In the genomic region with DNA sequence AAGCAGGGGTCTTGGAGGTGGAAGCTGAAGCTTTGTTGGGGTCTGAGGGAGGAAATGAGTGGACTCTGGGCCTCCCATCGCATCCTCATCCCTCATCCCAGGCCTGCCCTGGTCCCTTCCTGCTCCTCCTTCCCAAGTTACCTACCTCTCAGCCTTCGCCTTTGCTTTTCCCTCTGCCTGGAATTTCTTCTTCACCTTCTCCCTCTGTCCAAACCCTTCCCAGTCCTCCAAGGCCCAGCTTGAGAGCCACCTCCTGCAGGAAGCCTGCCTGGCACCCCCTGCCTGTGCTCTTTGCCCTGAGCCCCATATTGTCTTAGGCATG, we compare ENCODE assay signal across 11 cellular contexts. TPM values are rescaled to one million over a fixed set of nuclear protein-coding genes. Genes with fewer than 3 reads are reported as not detected.
DNase-seq lines count a peak whose midpoint lies in the region; ATAC-seq and TF ChIP-seq lines count a peak whose summit lies in the region.
"Had no signal": no experiment of that assay in that cellular context is flagged by ENCODE, and none has a peak within 500 bp of the region (broad histone marks: within the 10 kb centered on the region; RNA-seq: fewer than 3 reads in every experiment).

No MANE protein-coding gene starts in this region.

- H3K9me3 ChIP-seq in colonic mucosa, result no peaks in the 10 kb centered on the region
- H3K9me3 ChIP-seq: esophagus muscularis mucosa had no signal

- no peak for ATAC-seq in stimulated activated effector memory CD8-positive, alpha-beta T cell treated with anti-CD3 and anti-CD28 coated beads, Interleukin-12 subunit alpha, Interleukin-12 subunit beta, amount 100 ng/mL, for 72 hours

- peaks cover 25% of the 10 kb centered on the region for H3K4me1 ChIP-seq in colonic mucosa

- H3K36me3 Mint-ChIP-seq in activated CD4-positive, alpha-beta T cell treated with anti-CD3 and anti-CD28 coated beads, Interleukin-2, amount 10 ng/mL, durations not matched to agents 7 days and 5 days (ENCODE audit: low read depth), result no peaks in the 10 kb centered on the region
- peaks cover 5% of the 10 kb centered on the region for H3K36me3 Mint-ChIP-seq in stimulated activated effector memory CD8-positive, alpha-beta T cell treated with anti-CD3 and anti-CD28 coated beads, Interleukin-12 subunit alpha, Interleukin-12 subunit beta, amount 100 ng/mL, for 72 hours

- no peaks in the 10 kb centered on the region for H3K27me3 Mint-ChIP-seq in activated CD4-positive, alpha-beta T cell treated with anti-CD3 and anti-CD28 coated beads, Interleukin-2, amount 10 ng/mL, durations not matched to agents 7 days and 5 days

- no peaks in the 10 kb centered on the region for H3K9me3 Mint-ChIP-seq in activated CD4-positive, alpha-beta T cell treated with anti-CD3 and anti-CD28 coated beads, Interleukin-2, amount 10 ng/mL, durations not matched to agents 7 days and 5 days
- no peaks in the 10 kb centered on the region for H3K9me3 Mint-ChIP-seq in stimulated activated effector memory CD8-positive, alpha-beta T cell treated with anti-CD3 and anti-CD28 coated beads, Interleukin-12 subunit alpha, Interleukin-12 subunit beta, amount 100 ng/mL, for 72 hours

- POLR2A ChIA-PET in activated CD4-positive, alpha-beta T cell treated with anti-CD3 and anti-CD28 coated beads, Interleukin-2, amount 10 ng/mL, durations not matched to agents 7 days and 5 days (lab: Charles Lee), result no interaction called here

- no peak overlapping the region for H3K4me3 ChIP-seq in colonic mucosa
- H3K4me3 ChIP-seq: PC-9 had no signal

- intact Hi-C loops in colonic mucosa (cut with DNase I), result no loop called here

- peak overlapping the region; percentile 63 for H3K27ac ChIP-seq in colonic mucosa
- H3K27ac ChIP-seq: PC-9 had no signal

- no peaks in the 10 kb centered on the region for H3K27me3 ChIP-seq in colonic mucosa

- DNase-seq in activated CD4-positive, alpha-beta T cell treated with anti-CD3 and anti-CD28 coated beads, Interleukin-2, amount 10 ng/mL, durations not matched to agents 7 days and 5 days, result no peak
- DNase-seq in activated CD4-positive, alpha-beta T cell treated with anti-CD3 and anti-CD28 coated beads for 48 hours, result no peak
- no peak for DNase-seq in colonic mucosa
- DNase-seq in stimulated activated effector memory CD8-positive, alpha-beta T cell treated with anti-CD3 and anti-CD28 coated beads, Interleukin-12 subunit alpha, Interleukin-12 subunit beta, amount 100 ng/mL, for 72 hours (ENCODE audit: low spot score in 2 of 2), result no peak
- DNase-seq in DMS53 treated with DMSO at 0.1 percent for 48 hours (lab: John Stamatoyannopoulos, UW; ENCODE audit: unreplicated experiment), result no peak
- DNase-seq in NCI-H82 treated with DMSO at 0.1 percent for 48 hours (lab: John Stamatoyannopoulos, UW; ENCODE audit: unreplicated experiment), result no peak
- DNase-seq: activated T-cell treated with anti-CD3 and anti-CD28 coated beads for 4 hours, PC-9, T-helper 9 cell had no signal

- no peak for TF ChIP-seq CTCF in colonic mucosa (IDR thresholded peaks at IDR 0.05)

- H3K4me1 Mint-ChIP-seq in activated CD4-positive, alpha-beta T cell treated with anti-CD3 and anti-CD28 coated beads, Interleukin-2, amount 10 ng/mL, durations not matched to agents 7 days and 5 days, result peaks cover 20% of the 10 kb centered on the region
- peaks cover 23% of the 10 kb centered on the region for H3K4me1 Mint-ChIP-seq in stimulated activated effector memory CD8-positive, alpha-beta T cell treated with anti-CD3 and anti-CD28 coated beads, Interleukin-12 subunit alpha, Interleukin-12 subunit beta, amount 100 ng/mL, for 72 hours

- H3K36me3 ChIP-seq in colonic mucosa, result no peaks in the 10 kb centered on the region
- H3K36me3 ChIP-seq: esophagus muscularis mucosa had no signal

- CTCF ChIA-PET in activated CD4-positive, alpha-beta T cell treated with anti-CD3 and anti-CD28 coated beads, Interleukin-2, amount 10 ng/mL, durations not matched to agents 7 days and 5 days (lab: Charles Lee), result interaction anchor here (0.6 to 9.6 kb wide), 3 partner anchors 15 to 40 kb away, joined by 3 to 114 read pairs (median 84); a partner anchor contains a TSS

- H3K4me3 Mint-ChIP-seq in activated CD4-positive, alpha-beta T cell treated with anti-CD3 and anti-CD28 coated beads, Interleukin-2, amount 10 ng/mL, durations not matched to agents 7 days and 5 days, result peak overlapping the region; percentile 46
- peak overlapping the region; percentile 31 for H3K4me3 Mint-ChIP-seq in stimulated activated effector memory CD8-positive, alpha-beta T cell treated with anti-CD3 and anti-CD28 coated beads, Interleukin-12 subunit alpha, Interleukin-12 subunit beta, amount 100 ng/mL, for 72 hours

- peak overlapping the region; percentile 58 to 85 for H3K9ac ChIP-seq in colonic mucosa (ENCODE audit: low read depth in 2 of 2, low read length in 2 of 2)

- H3K27ac Mint-ChIP-seq in activated CD4-positive, alpha-beta T cell treated with anti-CD3 and anti-CD28 coated beads, Interleukin-2, amount 10 ng/mL, durations not matched to agents 7 days and 5 days, result no peak overlapping the region
- H3K27ac Mint-ChIP-seq in stimulated activated effector memory CD8-positive, alpha-beta T cell treated with anti-CD3 and anti-CD28 coated beads, Interleukin-12 subunit alpha, Interleukin-12 subunit beta, amount 100 ng/mL, for 72 hours, result peak overlapping the region; percentile 43

RNA-seq across cellular contexts. Expression of a gene that starts 2.1 kb away (rescaled TPM):
- total RNA-seq in activated CD4-positive, alpha-beta T cell treated with anti-CD3 and anti-CD28 coated beads, Interleukin-2, amount 10 ng/mL, durations not matched to agents 7 days and 5 days, result 1 to 10 TPM; 7.3 to 8.8 TPM
- 10 to 100 TPM; 35.1 to 52.5 TPM for total RNA-seq in colonic mucosa

RNA-seq across cellular contexts. Expression of a gene that starts 7.7 kb away (rescaled TPM):
- not detected for total RNA-seq in activated CD4-positive, alpha-beta T cell treated with anti-CD3 and anti-CD28 coated beads, Interleukin-2, amount 10 ng/mL, durations not matched to agents 7 days and 5 days
- total RNA-seq in colonic mucosa, result 10 to 100 TPM in 1 of 2 donors, 1 to 10 TPM in 1; 7.8 to 19.3 TPM
- total RNA-seq: esophagus muscularis mucosa, myocyte, PC-9 had no signal

RNA-seq across cellular contexts. Expression of a gene that starts 18.7 kb away (rescaled TPM):
- under 1 TPM; 0.44 to 0.47 TPM for total RNA-seq in activated CD4-positive, alpha-beta T cell treated with anti-CD3 and anti-CD28 coated beads, Interleukin-2, amount 10 ng/mL, durations not matched to agents 7 days and 5 days
- 10 to 100 TPM; 10.6 to 13.8 TPM for total RNA-seq in colonic mucosa
- total RNA-seq: esophagus muscularis mucosa had no signal

RNA-seq across cellular contexts. Expression of a gene that starts 25.1 kb away (rescaled TPM):
- 100 to 1,000 TPM; 204 to 228 TPM for total RNA-seq in activated CD4-positive, alpha-beta T cell treated with anti-CD3 and anti-CD28 coated beads, Interleukin-2, amount 10 ng/mL, durations not matched to agents 7 days and 5 days
- total RNA-seq in colonic mucosa, result 100 to 1,000 TPM; 329 to 361 TPM

RNA-seq across cellular contexts. Expression of a gene that starts 42.6 kb away (rescaled TPM):
- total RNA-seq in activated CD4-positive, alpha-beta T cell treated with anti-CD3 and anti-CD28 coated beads, Interleukin-2, amount 10 ng/mL, durations not matched to agents 7 days and 5 days, result not detected
- under 1 TPM; 0.08 to 0.89 TPM for total RNA-seq in colonic mucosa
- total RNA-seq: esophagus muscularis mucosa, myocyte had no signal

Comparison
In these comparisons a context has a peak if more than half of its experiments do, and no peak if none do; other contexts are left out.
1. RNA of a gene that starts 7.7 kb away (total RNA-seq): 7.8 to 19.3 TPM in colonic mucosa; not detected in activated CD4-positive, alpha-beta T cell treated with anti-CD3 and anti-CD28 coated beads, Interleukin-2, amount 10 ng/mL, durations not matched to agents 7 days and 5 days; every median in the first group is over 4 times any median in the second.
2. RNA of a gene that starts 18.7 kb away (total RNA-seq): 10.6 to 13.8 TPM in colonic mucosa; 0.44 to 0.47 TPM in activated CD4-positive, alpha-beta T cell treated with anti-CD3 and anti-CD28 coated beads, Interleukin-2, amount 10 ng/mL, durations not matched to agents 7 days and 5 days; every median in the first group is over 4 times any median in the second.